8 cellular contexts compared by ENCODE assay signal in genomic region chr16:66934138-66934838, GRCh38. TPM values are rescaled to one million over a fixed set of nuclear protein-coding genes. Genes with fewer than 3 reads are reported as not detected.
A peak's percentile ranks its signal among the peaks of the same experiment; 100 is the strongest.
DNase-seq lines count a peak whose midpoint lies in the region; ATAC-seq, FAIRE-seq and TF ChIP-seq lines count a peak whose summit lies in the region.

Gene CIAO2B (minus strand): TSS chr16:66934402. CDS start chr16:66934364, 38 bp downstream.

- DNase-seq in GM12891 (ENCODE audit: insufficient read length, low spot score) (peak; percentile 96), NCI-H1105 treated with DMSO at 0.1 percent for 48 hours (lab: John Stamatoyannopoulos, UW) (peak; percentile 37), T-helper 17 cell (peak; percentile 83 to 87 (median 84)), amniotic stem cell (lab: John Stamatoyannopoulos, UW) (peak; percentile 57), left cardiac atrium (peak; percentile 92), prostate gland (ENCODE audit: low spot score) (peak; percentile 84), upper lobe of right lung (peak; percentile 95)

- no peaks in the 10 kb centered on the region for H3K36me3 ChIP-seq in prostate gland
- peaks cover 26% of the 10 kb centered on the region for H3K36me3 ChIP-seq in upper lobe of right lung

- H3K4me3 ChIP-seq in prostate gland = peak within 1 kb of the TSS; percentile 99 to 100
- H3K4me3 ChIP-seq in upper lobe of right lung = peak within 1 kb of the TSS; percentile 88

- TF ChIP-seq POLR2A in GM12891 (IDR thresholded peaks at IDR 0.05; ENCODE audit: low read depth, low read length) (peak; percentile 87), prostate gland (IDR thresholded peaks at IDR 0.05) (peak; percentile 84)

- H3K9me3 ChIP-seq in T-helper 17 cell (ENCODE audit: control insufficient read depth, low read length, poor library complexity, severe bottlenecking) (no peaks in the 10 kb centered on the region), prostate gland (no peaks in the 10 kb centered on the region), upper lobe of right lung (no peaks in the 10 kb centered on the region)

- FAIRE-seq in GM12891 (lab: Jason Lieb, UNC) = peak; percentile 99

- peak within 1 kb of the TSS; percentile 89 to 92 for H3K27ac ChIP-seq in prostate gland
- H3K27ac ChIP-seq in upper lobe of right lung = peak within 1 kb of the TSS; percentile 92

- H3K27ac Mint-ChIP-seq in T-helper 17 cell = peak within 1 kb of the TSS; percentile 98

- peak within 1 kb of the TSS; percentile 99 for H3K4me3 Mint-ChIP-seq in T-helper 17 cell

- peak; percentile 84 for ATAC-seq in HG02642 (IDR thresholded peaks at IDR 0.05; ENCODE audit: poor library complexity, unreplicated experiment)
- ATAC-seq in T-helper 17 cell = peak; percentile 92
- ATAC-seq in left cardiac atrium = peak; percentile 86 to 89
- peak; percentile 95 for ATAC-seq in upper lobe of right lung

- H3K36me3 Mint-ChIP-seq in T-helper 17 cell (ENCODE audit: low read depth) = peaks cover 7% of the 10 kb centered on the region

- H3K4me1 ChIP-seq in prostate gland (replicated peaks) = peaks cover 22% of the 10 kb centered on the region
- H3K4me1 ChIP-seq in upper lobe of right lung = peaks cover 29% of the 10 kb centered on the region

- H3K27me3 Mint-ChIP-seq in T-helper 17 cell = no peaks in the 10 kb centered on the region

- no peak for TF ChIP-seq CTCF in prostate gland (IDR thresholded peaks at IDR 0.05)
- no peak for TF ChIP-seq CTCF in upper lobe of right lung (IDR thresholded peaks at IDR 0.05)

- WGBS in prostate gland = under 1% methylated on average over 48 of the region's 76 CpGs

- H3K27me3 ChIP-seq in prostate gland (replicated peaks; ENCODE audit: insufficient read depth) = no peaks in the 10 kb centered on the region
- no peaks in the 10 kb centered on the region for H3K27me3 ChIP-seq in upper lobe of right lung

- intact Hi-C loops in left cardiac atrium (cut with DNase I) (no loop called here), prostate gland (cut with DNase I) (no loop called here), upper lobe of right lung (cut with DNase I) (no loop called here)

- H3K4me1 Mint-ChIP-seq in T-helper 17 cell = peaks cover 44% of the 10 kb centered on the region

TF ChIP-seq in GM12891, 5 proteins besides CTCF, POLR2A, EP300 and RAD21:
- TF ChIP-seq POLR2AphosphoS5 (IDR thresholded peaks at IDR 0.05; ENCODE audit: low read depth, low read length) = peak; percentile 90
- peak; percentile 24; the same call in 1 of the 2 replicates for TF ChIP-seq SPI1 (IDR thresholded peaks at IDR 0.05; ENCODE audit: low read depth, low read length)
- peak; percentile 69; the same call in 1 of the 2 replicates for TF ChIP-seq POU2F2 (IDR thresholded peaks at IDR 0.05; ENCODE audit: low read depth, low read length)
- peak; percentile 60 for TF ChIP-seq TAF1 (IDR thresholded peaks at IDR 0.05; ENCODE audit: low read depth, low read length)
- peak; percentile 46 for TF ChIP-seq PAX5 (IDR thresholded peaks at IDR 0.05; ENCODE audit: insufficient read depth, low read length, severe bottlenecking)

RNA-seq across cellular contexts. Expression of gene CIAO2B, which starts in this region (rescaled TPM):
- 140 TPM for polyA plus RNA-seq in GM12891 (2012; ENCODE audit: low read depth, missing spikeins)
- 10 to 100 TPM; 50.3 to 51.0 TPM for total RNA-seq in T-helper 17 cell
- total RNA-seq in left cardiac atrium = 100 to 1,000 TPM in 1 of 2 donors, 10 to 100 TPM in 1; 92.7 to 120 TPM
- total RNA-seq in prostate gland = 100 to 1,000 TPM in 1 of 2 donors, 10 to 100 TPM in 1; 80.2 to 159 TPM
- 69.4 TPM for total RNA-seq in upper lobe of right lung

Comparison
In these comparisons a context has a peak if more than half of its experiments do, and no peak if none do; other contexts are left out.
1. Peak in every context shown above with its lines: DNase-seq, ATAC-seq, H3K4me3 ChIP-seq and H3K27ac ChIP-seq.
2. DNase-seq: peak in every context shown above with its lines; median percentile 96 in GM12891; 95 in upper lobe of right lung; 92 in left cardiac atrium; 84 in T-helper 17 cell; 84 in prostate gland; 57 in amniotic stem cell; 37 in NCI-H1105 treated with DMSO at 0.1 percent for 48 hours.